ENCODE assay signal across 13 cellular contexts in the genomic region with DNA sequence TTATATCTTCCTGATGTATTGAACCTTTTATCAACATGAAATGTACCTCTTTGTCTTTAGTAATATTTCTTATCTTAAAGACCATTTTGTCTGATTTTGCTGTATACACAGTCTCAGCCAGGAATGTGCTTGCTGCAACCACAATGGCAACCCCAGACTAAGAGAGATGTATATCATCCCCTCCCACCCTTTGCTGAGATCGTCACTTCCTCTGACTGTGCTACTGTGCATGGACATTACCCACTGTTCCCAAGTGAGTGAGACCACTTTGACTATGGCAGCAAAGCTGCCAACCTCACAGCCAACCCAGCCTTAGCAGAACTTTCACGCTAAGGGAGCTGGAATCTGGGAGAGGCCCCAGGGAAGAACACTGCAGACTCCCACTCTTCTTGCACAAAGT. TPM values are rescaled to one million over a fixed set of nuclear protein-coding genes. Genes with fewer than 3 reads are reported as not detected.
A peak's percentile ranks its signal among the peaks of the same experiment; 100 is the strongest.
DNase-seq lines count a peak whose midpoint lies in the region; ATAC-seq and TF ChIP-seq lines count a peak whose summit lies in the region.
"Had no signal": no experiment of that assay in that cellular context is flagged by ENCODE, and none has a peak within 500 bp of the region (broad histone marks: within the 10 kb centered on the region; RNA-seq: fewer than 3 reads in every experiment).

No MANE protein-coding gene starts in this region.

- H3K27ac Mint-ChIP-seq in nephron, result peak overlapping the region; percentile 90 to 94 (median 90)

- H3K36me3 Mint-ChIP-seq in nephron (ENCODE audit: low read depth), result no peaks in the 10 kb centered on the region

- peak; percentile 65 for DNase-seq in ELR (ENCODE audit: low read depth)
- DNase-seq in M059J (ENCODE audit: low read depth), result peak; percentile 20
- DNase-seq in astrocyte of the hippocampus (ENCODE audit: low read depth, low spot score), result peak; percentile 11
- no peak for DNase-seq in NCI-H524 (lab: John Stamatoyannopoulos, UW)
- no peak for DNase-seq in NCI-H1092 treated with DMSO at 0.1 percent for 48 hours (lab: John Stamatoyannopoulos, UW)
- DNase-seq: activated naive CD4-positive, alpha-beta T cell treated with Interleukin-2 at 50 U/mL for 16 hours; central memory CD4-positive, alpha-beta T cell; heart left ventricle; MM.1S; NCI-H2107; testis had no signal

- ATAC-seq in HG02852 (IDR thresholded peaks at IDR 0.05; ENCODE audit: unreplicated experiment), result no peak
- ATAC-seq: heart left ventricle had no signal

- TF ChIP-seq CTCF in nephron (IDR thresholded peaks at IDR 0.05; ENCODE audit: unreplicated experiment in 3 of 3), result no peak

- peaks cover 30% of the 10 kb centered on the region for H3K4me1 Mint-ChIP-seq in nephron

- no peak overlapping the region for H3K4me3 Mint-ChIP-seq in nephron

- H3K27me3 Mint-ChIP-seq in nephron (ENCODE audit: low read depth), result no peaks in the 10 kb centered on the region

- H3K9me3 Mint-ChIP-seq in nephron, result no peaks in the 10 kb centered on the region

RNA-seq across cellular contexts. Expression of a gene that starts 46.0 kb away (rescaled TPM):
- 208 and 274 TPM in 2 replicates for total RNA-seq in M059J (2014; rRNA removed; shearing (Covaris generic))

RNA-seq across cellular contexts. Expression of a gene that starts 48.8 kb away (rescaled TPM):
- total RNA-seq in M059J (2014; rRNA removed; shearing (Covaris generic)), result 31.3 and 96.7 TPM in 2 replicates

Comparison
In these comparisons a context has a peak if more than half of its experiments do, and no peak if none do; other contexts are left out.
1. DNase-seq: peak in ELR (single experiment), M059J (single experiment) and astrocyte of the hippocampus (single experiment); none in NCI-H524 (0 of 2) and NCI-H1092 treated with DMSO at 0.1 percent for 48 hours (single experiment).